In genomic region chr2:112737544-112738232, GRCh38 we compare ENCODE assay signal across 1 cellular context.
TF ChIP-seq lines count a peak whose summit lies in the region.

No MANE protein-coding gene starts in this region.

TF ChIP-seq in GM12878, 131 proteins besides CTCF, POLR2A, EP300 and RAD21 (continued from another document):
- TF ChIP-seq PRDM15 (CRISPR knock-in tag; IDR thresholded peaks at IDR 0.05) = no peak
- no peak for TF ChIP-seq MXI1 (IDR thresholded peaks at IDR 0.05; ENCODE audit: low read depth, low read length)
- TF ChIP-seq EZH2 (IDR thresholded peaks at IDR 0.05; ENCODE audit: borderline replicate concordance, control insufficient read depth, low read depth, low read length) = no peak
- TF ChIP-seq BCL11A (IDR thresholded peaks at IDR 0.05; ENCODE audit: low read depth, low read length) = no peak
- TF ChIP-seq HCFC1 (IDR thresholded peaks at IDR 0.05; ENCODE audit: low read length) = no peak
- no peak for TF ChIP-seq SIN3A (IDR thresholded peaks at IDR 0.05; ENCODE audit: low read depth, low read length)
TF ChIP-seq in GM12878: peak in this region for 0.
